Comparison of ENCODE assay signal across 1 cellular context in genomic region chr1:42135426-42135825, GRCh38.
TF ChIP-seq lines count a peak whose summit lies in the region.

No MANE protein-coding gene starts in this region.

TF ChIP-seq in Ishikawa, 13 proteins besides CTCF, POLR2A, EP300 and RAD21 (continued from another document):
- no peak for TF ChIP-seq MAX (IDR thresholded peaks at IDR 0.05)
- no peak for TF ChIP-seq TAF1 (IDR thresholded peaks at IDR 0.05; ENCODE audit: low read depth)
- TF ChIP-seq YY1 (IDR thresholded peaks at IDR 0.05; ENCODE audit: low read depth) = no peak
TF ChIP-seq in Ishikawa: peak in this region for 3.
